24 cellular contexts compared by ENCODE assay signal in the genomic region with DNA sequence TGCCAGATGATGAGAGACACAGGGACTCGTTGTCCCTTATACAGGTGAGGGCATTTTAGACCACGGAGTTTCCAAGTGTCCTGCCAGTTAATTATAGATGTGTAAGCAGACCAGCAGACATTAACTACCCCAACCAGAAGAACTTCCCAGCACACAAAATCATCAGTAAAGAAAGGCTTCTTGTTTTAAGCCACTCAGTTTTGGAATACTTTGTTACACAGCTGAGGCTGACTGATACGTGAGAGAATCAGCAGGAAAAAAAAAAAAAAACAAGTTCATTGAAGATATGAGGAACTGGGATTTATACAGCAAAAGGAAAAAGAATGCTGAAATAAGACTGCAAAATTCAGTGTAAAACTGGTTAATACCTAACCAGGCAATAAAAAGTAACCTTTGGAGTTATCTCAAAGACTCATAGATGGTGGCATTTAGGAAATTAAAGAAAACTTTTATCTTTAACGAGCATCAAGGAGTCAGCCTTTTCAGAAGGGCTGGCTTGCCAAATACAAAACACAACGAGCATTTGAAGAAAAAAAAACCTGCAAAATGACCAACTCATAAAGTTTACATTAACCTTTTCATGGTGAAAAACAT. TPM values are rescaled to one million over a fixed set of nuclear protein-coding genes. Genes with fewer than 3 reads are reported as not detected.
DNase-seq lines count a peak whose midpoint lies in the region; ATAC-seq and TF ChIP-seq lines count a peak whose summit lies in the region.
"Had no signal": no experiment of that assay in that cellular context is flagged by ENCODE, and none has a peak within 500 bp of the region (broad histone marks: within the 10 kb centered on the region; RNA-seq: fewer than 3 reads in every experiment).

No MANE protein-coding gene starts in this region.

- H3K27ac ChIP-seq in duodenal mucosa (ENCODE audit: low read depth, low read length) (peak overlapping the region; percentile 36), stomach (peak overlapping the region; percentile 18 to 72 (median 62)), spleen (no peak overlapping the region)

- peak overlapping the region in 1 of 2 donors; percentile 4 for H3K9ac ChIP-seq in duodenal mucosa (ENCODE audit: low read depth in 1 of 2, low read length in 2 of 2)

- peaks cover 5 to 22% of the 10 kb centered on the region in 2 donors for H3K4me1 ChIP-seq in duodenal mucosa (ENCODE audit: control insufficient read depth in 1 of 2, insufficient read depth in 2 of 2, low read length in 2 of 2)
- peaks cover 38% of the 10 kb centered on the region for H3K4me1 ChIP-seq in mucosa of descending colon (ENCODE audit: low read depth)
- peaks cover 7 to 32% (median 10%) of the 10 kb centered on the region in 4 donors for H3K4me1 ChIP-seq in stomach
- peaks cover 0 to 8% (median 0%) of the 10 kb centered on the region in 6 donors for H3K4me1 ChIP-seq in spleen

- TF ChIP-seq CTCF in mucosa of descending colon (IDR thresholded peaks at IDR 0.05) (no peak), stomach (IDR thresholded peaks at IDR 0.05) (no peak), spleen (IDR thresholded peaks at IDR 0.05 in 8 of 11, conservative IDR thresholded peaks at IDR 0.05 in 3 of 11) (no peak)

- H3K36me3 ChIP-seq in duodenal mucosa (ENCODE audit: control insufficient read depth in 1 of 2, insufficient read depth in 2 of 2, low read length in 2 of 2) (no peaks in the 10 kb centered on the region), mucosa of descending colon (ENCODE audit: low read depth) (no peaks in the 10 kb centered on the region), stomach (no peaks in the 10 kb centered on the region), spleen (no peaks in the 10 kb centered on the region)

- ATAC-seq in mucosa of descending colon: peak; percentile 58
- ATAC-seq: PC-3 had no signal

- DNase-seq in LoVo (ENCODE audit: low spot score) (peak; percentile 43), mucosa of descending colon (no peak), stomach (no peak), spleen (no peak), germinal center (ENCODE audit: low spot score) (no peak)
- no peak for DNase-seq in stimulated activated naive CD4-positive, alpha-beta T cell treated with Interleukin-2 at 50 U/mL for 16 hours (lab: John Stamatoyannopoulos, UW)
- DNase-seq: DMS153; DND-41; HCEC 1CT; IMR-90; KG1; MM.1S; NCI-H1694; NCI-H2029 treated with DMSO at 0.1 percent for 48 hours; NK-92 treated with Interleukin-12 subunit alpha and Interleukin-12 subunit beta, amount 100 ng/mL, for 24 hours; PC-3; RPMI8226; SHP77 had no signal

- H3K27me3 ChIP-seq in duodenal mucosa (ENCODE audit: control insufficient read depth in 1 of 2, insufficient read depth in 2 of 2, low read length in 2 of 2) (no peaks in the 10 kb centered on the region), stomach (no peaks in the 10 kb centered on the region), spleen (replicated peaks in 1 of 7) (no peaks in the 10 kb centered on the region)

- intact Hi-C loops in mucosa of descending colon (cut with DNase I, micrococcal nuclease) (no loop called here), stomach (cut with DNase I; ENCODE audit: low total_unique reads) (no loop called here), spleen (cut with DNase I; ENCODE audit: low total_unique reads) (no loop called here)

- peaks cover 0 to 5% of the 10 kb centered on the region in 2 donors for H3K9me3 ChIP-seq in duodenal mucosa (ENCODE audit: control insufficient read depth in 1 of 2, low read length in 2 of 2)
- H3K9me3 ChIP-seq in mucosa of descending colon: peaks cover 5% of the 10 kb centered on the region
- peaks cover 0 to 9% (median 6%) of the 10 kb centered on the region in 4 donors for H3K9me3 ChIP-seq in stomach
- peaks cover 0 to 18% (median 10%) of the 10 kb centered on the region in 8 donors for H3K9me3 ChIP-seq in spleen

- TF ChIP-seq EP300 in stomach (IDR thresholded peaks at IDR 0.05): no peak

- TF ChIP-seq POLR2A in stomach (IDR thresholded peaks at IDR 0.05) (no peak), spleen (IDR thresholded peaks at IDR 0.05) (no peak)

- WGBS in stomach, 5 donors: 57 to 72% (median 58%) methylated on average over 5 of the region's 5 CpGs
- 76 to 83% (median 79%) methylated on average over 5 of the region's 5 CpGs for WGBS in spleen, 5 donors

- H3K4me3 ChIP-seq in duodenal mucosa (ENCODE audit: low read depth in 1 of 2, low read length in 2 of 2) (peak overlapping the region in 1 of 2 donors; percentile 21), mucosa of descending colon (no peak overlapping the region), stomach (no peak overlapping the region), spleen (no peak overlapping the region)

RNA-seq across cellular contexts. Expression of gene TMEM238L, which starts 28.1 kb away (rescaled TPM):
- total RNA-seq in mucosa of descending colon (100 to 1,000 TPM in 1 of 3 donors, 10 to 100 TPM in 2; 47.5 to 122 (median 76.5) TPM), stomach (100 to 1,000 TPM in 1 of 5 donors, 10 to 100 TPM in 4; 18.7 to 190 (median 51.2) TPM), spleen (not detected)
- polyA plus RNA-seq in stomach (10 to 100 TPM in 2 of 3 donors, 1 to 10 TPM in 1; 2.2 to 55.9 (median 19.2) TPM), spleen (not detected)
- total RNA-seq: A172, H1, IMR-90, NCI-H460, PC-3, SK-MEL-5 had no signal
- polyA plus RNA-seq: BJ, H1, IMR-90 had no signal

RNA-seq across cellular contexts. Expression of gene TMEM220, which starts 46.0 kb away (rescaled TPM):
- total RNA-seq in mucosa of descending colon (10 to 100 TPM; 14.9 to 29.5 (median 22.4) TPM), stomach (10 to 100 TPM in 1 of 5 donors, 1 to 10 TPM in 2, not detected in 2; 4.9 to 14.1 (median 9.4) TPM), spleen (10 to 100 TPM in 2 of 7 donors, 1 to 10 TPM in 5; 4.0 to 12.1 (median 6.1) TPM)
- polyA plus RNA-seq in stomach (1 to 10 TPM; 6.0 to 8.3 (median 7.9) TPM), spleen (1 to 10 TPM; 3.6 to 4.4 (median 4.3) TPM)

Comparison
In these comparisons a context has a peak if more than half of its experiments do, and no peak if none do; other contexts are left out.
1. H3K27ac ChIP-seq: peak in duodenal mucosa (single experiment) and stomach (5 of 5); none in spleen (0 of 8).
2. RNA of gene TMEM238L, which starts 28.1 kb away (total RNA-seq): 47.5 to 122 TPM in mucosa of descending colon and 18.7 to 190 TPM in stomach; not detected in spleen; every median in the first group is over 10 times any median in the second.